Comparison of ENCODE assay signal across 25 cellular contexts in genomic region chr1:228853191-228853590, GRCh38.
"Had no signal": no experiment of that assay in that cellular context is flagged by ENCODE, and none has a peak within 500 bp of the region (broad histone marks: within the 10 kb centered on the region; RNA-seq: fewer than 3 reads in every experiment).

No MANE protein-coding gene starts in this region.

- H3K27me3 Mint-ChIP-seq: activated CD8-positive, alpha-beta T cell treated with anti-CD3 and anti-CD28 coated beads for 36 hours; activated naive CD4-positive, alpha-beta T cell treated with anti-CD3 and anti-CD28 coated beads, Interleukin-2, amount 50 U/mL, for 24 hours; activated T-cell treated with anti-CD3 and anti-CD28 coated beads, Interleukin-2, amount 50 U/mL, for 24 hours; central memory CD8-positive, alpha-beta T cell had no signal

- H3K27ac Mint-ChIP-seq: activated CD4-positive, alpha-beta T cell treated with anti-CD3 and anti-CD28 coated beads, Interleukin-2, amount 10 ng/mL, durations not matched to agents 24 days and 14 days; activated CD8-positive, alpha-beta T cell treated with anti-CD3 and anti-CD28 coated beads for 36 hours; activated naive CD4-positive, alpha-beta T cell treated with anti-CD3 and anti-CD28 coated beads, Interleukin-2, amount 50 U/mL, for 24 hours; activated naive CD8-positive, alpha-beta T cell treated with anti-CD3 and anti-CD28 coated beads, Interleukin-2, amount 10 ng/mL, durations not matched to agents 7 days and 5 days; activated T-cell treated with anti-CD3 and anti-CD28 coated beads, Interleukin-2, amount 50 U/mL, for 24 hours; activated T-helper 2 cell treated with anti-CD3 and anti-CD28 coated beads, Interferon-gamma antibody, Interleukin-2, Interleukin-4, amounts not matched to agents 10 μg/mL and 5 μg/mL and 100 μg/mL, durations not matched to agents 14 hours and 24 hours and 36 hours had no signal

- DNase-seq: activated CD4-positive, alpha-beta T cell treated with anti-CD3 and anti-CD28 coated beads, Interleukin-2, amount 10 ng/mL, durations not matched to agents 24 days and 14 days; activated CD4-positive, alpha-beta T cell treated with anti-CD3 and anti-CD28 coated beads, Interleukin-2, amount 50 U/mL, for 4 hours; activated CD8-positive, alpha-beta T cell treated with anti-CD3 and anti-CD28 coated beads for 36 hours; activated gamma-delta T cell; activated naive CD4-positive, alpha-beta T cell treated with Interleukin-2 at 50 U/mL for 16 hours; activated naive CD8-positive, alpha-beta T cell treated with anti-CD3 and anti-CD28 coated beads, Interleukin-2, amount 10 ng/mL, durations not matched to agents 7 days and 5 days; activated T-cell treated with anti-CD3 and anti-CD28 coated beads, Interleukin-2, amount 50 U/mL, for 24 hours; amygdala; NCI-H1092 treated with DMSO at 0.1 percent for 48 hours; NCI-H1417; NCI-H146; NCI-H187; NCI-H2029 treated with DMSO at 0.1 percent for 48 hours; NCI-H2107; NCI-H2171; NCI-H510A; NCI-H748 treated with DMSO at 0.1 percent for 48 hours; OCI-M1; Right ventricle myocardium superior; T1000 had no signal

- H3K36me3 Mint-ChIP-seq: activated naive CD4-positive, alpha-beta T cell treated with anti-CD3 and anti-CD28 coated beads, Interleukin-2, amount 50 U/mL, for 24 hours; activated naive CD8-positive, alpha-beta T cell treated with anti-CD3 and anti-CD28 coated beads, Interleukin-2, amount 10 ng/mL, durations not matched to agents 7 days and 5 days had no signal

- H3K36me3 ChIP-seq: ascending aorta, cardiac muscle cell had no signal

- H3K27me3 ChIP-seq: ascending aorta had no signal

- H3K4me3 Mint-ChIP-seq: activated CD4-positive, alpha-beta T cell treated with anti-CD3 and anti-CD28 coated beads, Interleukin-2, amount 10 ng/mL, durations not matched to agents 24 days and 14 days; activated CD8-positive, alpha-beta T cell treated with anti-CD3 and anti-CD28 coated beads for 36 hours; activated naive CD4-positive, alpha-beta T cell treated with anti-CD3 and anti-CD28 coated beads, Interleukin-2, amount 50 U/mL, for 24 hours; activated naive CD8-positive, alpha-beta T cell treated with anti-CD3 and anti-CD28 coated beads, Interleukin-2, amount 10 ng/mL, durations not matched to agents 7 days and 5 days; activated T-cell treated with anti-CD3 and anti-CD28 coated beads, Interleukin-2, amount 50 U/mL, for 24 hours; central memory CD8-positive, alpha-beta T cell had no signal

- H3K9me3 Mint-ChIP-seq: activated CD4-positive, alpha-beta T cell treated with anti-CD3 and anti-CD28 coated beads, Interleukin-2, amount 10 ng/mL, durations not matched to agents 24 days and 14 days; activated T-cell treated with anti-CD3 and anti-CD28 coated beads, Interleukin-2, amount 50 U/mL, for 24 hours; activated T-helper 2 cell treated with anti-CD3 and anti-CD28 coated beads, Interferon-gamma antibody, Interleukin-2, Interleukin-4, amounts not matched to agents 10 μg/mL and 5 μg/mL and 100 μg/mL, durations not matched to agents 14 hours and 24 hours and 36 hours; central memory CD8-positive, alpha-beta T cell had no signal

- H3K4me3 ChIP-seq: ascending aorta, cardiac muscle cell had no signal

- H3K4me1 Mint-ChIP-seq: activated CD4-positive, alpha-beta T cell treated with anti-CD3 and anti-CD28 coated beads, Interleukin-2, amount 10 ng/mL, durations not matched to agents 24 days and 14 days; activated naive CD4-positive, alpha-beta T cell treated with anti-CD3 and anti-CD28 coated beads, Interleukin-2, amount 50 U/mL, for 24 hours; central memory CD8-positive, alpha-beta T cell had no signal

- H3K4me1 ChIP-seq: ascending aorta had no signal

- H3K27ac ChIP-seq: ascending aorta, cardiac muscle cell had no signal

- H3K9me3 ChIP-seq: ascending aorta had no signal

- ATAC-seq: activated CD8-positive, alpha-beta T cell treated with anti-CD3 and anti-CD28 coated beads for 36 hours had no signal
